In genomic region chr3:141739731-141740130, GRCh38 we compare ENCODE assay signal across 9 cellular contexts. TPM values are rescaled to one million over a fixed set of nuclear protein-coding genes. Genes with fewer than 3 reads are reported as not detected.
DNase-seq lines count a peak whose midpoint lies in the region; ATAC-seq and TF ChIP-seq lines count a peak whose summit lies in the region.
"Had no signal": no experiment of that assay in that cellular context is flagged by ENCODE, and none has a peak within 500 bp of the region (broad histone marks: within the 10 kb centered on the region; RNA-seq: fewer than 3 reads in every experiment).

No MANE protein-coding gene starts in this region.

- DNase-seq in activated CD4-positive, alpha-beta T cell treated with anti-CD3 and anti-CD28 coated beads, Interleukin-2, amount 10 ng/mL, durations not matched to agents 7 days and 5 days = no peak
- DNase-seq in activated CD4-positive, alpha-beta T cell treated with anti-CD3 and anti-CD28 coated beads for 1 hour = no peak
- no peak for DNase-seq in activated T-helper 1 cell treated with anti-CD3 and anti-CD28 coated beads, Interleukin-12 subunit alpha, Interleukin-12 subunit beta, Interleukin-2, Interleukin-4 antibody, amounts not matched to agents 30 ng/mL and 10 ng/mL and 1 ng/mL, durations not matched to agents 14 hours and 24 hours and 36 hours (ENCODE audit: low spot score)
- no peak for DNase-seq in suprapubic skin (ENCODE audit: low spot score in 2 of 2)
- DNase-seq in COR-L47 (lab: John Stamatoyannopoulos, UW) = no peak

- H3K9me3 Mint-ChIP-seq in activated CD4-positive, alpha-beta T cell treated with anti-CD3 and anti-CD28 coated beads, Interleukin-2, amount 10 ng/mL, durations not matched to agents 7 days and 5 days = no peaks in the 10 kb centered on the region
- no peaks in the 10 kb centered on the region for H3K9me3 Mint-ChIP-seq in activated T-helper 1 cell treated with anti-CD3 and anti-CD28 coated beads, Interleukin-12 subunit alpha, Interleukin-12 subunit beta, Interleukin-2, Interleukin-4 antibody, amounts not matched to agents 30 ng/mL and 10 ng/mL and 1 ng/mL, durations not matched to agents 14 hours and 24 hours and 36 hours

- H3K9me3 ChIP-seq in iPS-18a (ENCODE audit: control insufficient read depth, low read depth, low read length) (no peaks in the 10 kb centered on the region), suprapubic skin (no peaks in the 10 kb centered on the region)

- POLR2A ChIA-PET in activated CD4-positive, alpha-beta T cell treated with anti-CD3 and anti-CD28 coated beads, Interleukin-2, amount 10 ng/mL, durations not matched to agents 7 days and 5 days (lab: Charles Lee) = no interaction called here

- H3K36me3 ChIP-seq in iPS-18a (ENCODE audit: control insufficient read depth, low read depth, low read length) (peaks cover 17% of the 10 kb centered on the region), suprapubic skin (peaks cover 4% of the 10 kb centered on the region)

- TF ChIP-seq CTCF in suprapubic skin (IDR thresholded peaks at IDR 0.05) = no peak

- H3K27ac Mint-ChIP-seq in activated CD4-positive, alpha-beta T cell treated with anti-CD3 and anti-CD28 coated beads, Interleukin-2, amount 10 ng/mL, durations not matched to agents 7 days and 5 days = peak overlapping the region; percentile 98
- peak overlapping the region; percentile 44 for H3K27ac Mint-ChIP-seq in activated T-helper 1 cell treated with anti-CD3 and anti-CD28 coated beads, Interleukin-12 subunit alpha, Interleukin-12 subunit beta, Interleukin-2, Interleukin-4 antibody, amounts not matched to agents 30 ng/mL and 10 ng/mL and 1 ng/mL, durations not matched to agents 14 hours and 24 hours and 36 hours

- H3K27ac ChIP-seq in iPS-18a (ENCODE audit: low read length) (no peak overlapping the region), suprapubic skin (peak overlapping the region; percentile 96)

- H3K4me3 ChIP-seq in iPS-18a (ENCODE audit: low read length) = peak overlapping the region; percentile 98
- H3K4me3 ChIP-seq in suprapubic skin = peak overlapping the region; percentile 88

- intact Hi-C loops in activated T-helper 1 cell treated with anti-CD3 and anti-CD28 coated beads, Interleukin-12 subunit alpha, Interleukin-12 subunit beta, Interleukin-2, Interleukin-4 antibody, amounts not matched to agents 30 ng/mL and 10 ng/mL and 1 ng/mL, durations not matched to agents 14 hours and 24 hours and 36 hours (cut with micrococcal nuclease) = loop anchor here (1.0 to 10.0 kb wide), 9 partner anchors 165 to 1265 kb away; partner anchors contain the start of genes GK5, SLC25A36, TFDP2 and TRPC1

- peaks cover 7% of the 10 kb centered on the region for H3K4me1 ChIP-seq in iPS-18a (ENCODE audit: control insufficient read depth, low read depth, low read length)
- H3K4me1 ChIP-seq in suprapubic skin = peaks cover 42% of the 10 kb centered on the region

- peaks cover 49% of the 10 kb centered on the region for H3K4me1 Mint-ChIP-seq in activated CD4-positive, alpha-beta T cell treated with anti-CD3 and anti-CD28 coated beads, Interleukin-2, amount 10 ng/mL, durations not matched to agents 7 days and 5 days
- H3K4me1 Mint-ChIP-seq in activated T-helper 1 cell treated with anti-CD3 and anti-CD28 coated beads, Interleukin-12 subunit alpha, Interleukin-12 subunit beta, Interleukin-2, Interleukin-4 antibody, amounts not matched to agents 30 ng/mL and 10 ng/mL and 1 ng/mL, durations not matched to agents 14 hours and 24 hours and 36 hours (ENCODE audit: low read depth) = peaks cover 39% of the 10 kb centered on the region

- H3K27me3 Mint-ChIP-seq in activated CD4-positive, alpha-beta T cell treated with anti-CD3 and anti-CD28 coated beads, Interleukin-2, amount 10 ng/mL, durations not matched to agents 7 days and 5 days = no peaks in the 10 kb centered on the region
- H3K27me3 Mint-ChIP-seq in activated T-helper 1 cell treated with anti-CD3 and anti-CD28 coated beads, Interleukin-12 subunit alpha, Interleukin-12 subunit beta, Interleukin-2, Interleukin-4 antibody, amounts not matched to agents 30 ng/mL and 10 ng/mL and 1 ng/mL, durations not matched to agents 14 hours and 24 hours and 36 hours (ENCODE audit: insufficient read depth) = no peaks in the 10 kb centered on the region

- TF ChIP-seq POLR2A in suprapubic skin (IDR thresholded peaks at IDR 0.05) = no peak

- peak overlapping the region; percentile 96 for H3K4me3 Mint-ChIP-seq in activated CD4-positive, alpha-beta T cell treated with anti-CD3 and anti-CD28 coated beads, Interleukin-2, amount 10 ng/mL, durations not matched to agents 7 days and 5 days
- H3K4me3 Mint-ChIP-seq in activated T-helper 1 cell treated with anti-CD3 and anti-CD28 coated beads, Interleukin-12 subunit alpha, Interleukin-12 subunit beta, Interleukin-2, Interleukin-4 antibody, amounts not matched to agents 30 ng/mL and 10 ng/mL and 1 ng/mL, durations not matched to agents 14 hours and 24 hours and 36 hours = peak overlapping the region; percentile 100

- CTCF ChIA-PET in activated CD4-positive, alpha-beta T cell treated with anti-CD3 and anti-CD28 coated beads, Interleukin-2, amount 10 ng/mL, durations not matched to agents 7 days and 5 days (lab: Charles Lee) = interaction anchor here (0.6 to 1.5 kb wide), 6 partner anchors 12 to 277 kb away, joined by 3 to 4 read pairs (median 3); no protein-coding TSS in a partner anchor

- no peak for TF ChIP-seq EP300 in suprapubic skin (IDR thresholded peaks at IDR 0.05)

- ATAC-seq in GM21737 (IDR thresholded peaks at IDR 0.05; ENCODE audit: unreplicated experiment) (no peak), HG02642 (IDR thresholded peaks at IDR 0.05; ENCODE audit: poor library complexity, unreplicated experiment) (no peak)

- H3K36me3 Mint-ChIP-seq in activated CD4-positive, alpha-beta T cell treated with anti-CD3 and anti-CD28 coated beads, Interleukin-2, amount 10 ng/mL, durations not matched to agents 7 days and 5 days (ENCODE audit: low read depth) = peaks cover 23% of the 10 kb centered on the region
- peaks cover 16% of the 10 kb centered on the region for H3K36me3 Mint-ChIP-seq in activated T-helper 1 cell treated with anti-CD3 and anti-CD28 coated beads, Interleukin-12 subunit alpha, Interleukin-12 subunit beta, Interleukin-2, Interleukin-4 antibody, amounts not matched to agents 30 ng/mL and 10 ng/mL and 1 ng/mL, durations not matched to agents 14 hours and 24 hours and 36 hours (ENCODE audit: low read depth)

- H3K27me3 ChIP-seq in iPS-18a (ENCODE audit: control insufficient read depth, insufficient read depth, low read length) = no peaks in the 10 kb centered on the region
- H3K27me3 ChIP-seq in suprapubic skin = no peaks in the 10 kb centered on the region

- WGBS in suprapubic skin = 62% methylated on average over 2 of the region's 2 CpGs

- peak overlapping the region; percentile 96 for H3K9ac ChIP-seq in iPS-18a (ENCODE audit: low read length)

RNA-seq across cellular contexts. Expression of gene RNF7, which starts 1.6 kb away (rescaled TPM):
- 10 to 100 TPM; 48.6 to 51.4 TPM for total RNA-seq in activated CD4-positive, alpha-beta T cell treated with anti-CD3 and anti-CD28 coated beads, Interleukin-2, amount 10 ng/mL, durations not matched to agents 7 days and 5 days
- total RNA-seq in activated T-helper 1 cell treated with anti-CD3 and anti-CD28 coated beads, Interleukin-12 subunit alpha, Interleukin-12 subunit beta, Interleukin-2, Interleukin-4 antibody, amounts not matched to agents 30 ng/mL and 10 ng/mL and 1 ng/mL, durations not matched to agents 14 hours and 24 hours and 36 hours = 70.5 and 70.9 TPM in 2 replicates
- total RNA-seq in suprapubic skin = 10 to 100 TPM; 43.9 to 77.3 (median 61.6) TPM

RNA-seq across cellular contexts. Expression of gene GRK7, which starts 23.5 kb away (rescaled TPM):
- total RNA-seq in activated CD4-positive, alpha-beta T cell treated with anti-CD3 and anti-CD28 coated beads, Interleukin-2, amount 10 ng/mL, durations not matched to agents 7 days and 5 days = not detected
- not detected in 2 replicates for total RNA-seq in activated T-helper 1 cell treated with anti-CD3 and anti-CD28 coated beads, Interleukin-12 subunit alpha, Interleukin-12 subunit beta, Interleukin-2, Interleukin-4 antibody, amounts not matched to agents 30 ng/mL and 10 ng/mL and 1 ng/mL, durations not matched to agents 14 hours and 24 hours and 36 hours
- 1 to 10 TPM in 1 of 4 donors, under 1 TPM in 1, not detected in 2; 0.11 to 1.2 TPM for total RNA-seq in suprapubic skin
- total RNA-seq: SK-MEL-5 had no signal
